ENCODE assay signal across 11 cellular contexts in genomic region chr13:108176685-108177274, GRCh38. TPM values are rescaled to one million over a fixed set of nuclear protein-coding genes. Genes with fewer than 3 reads are reported as not detected.
DNase-seq lines count a peak whose midpoint lies in the region; ATAC-seq and TF ChIP-seq lines count a peak whose summit lies in the region.
"Had no signal": no experiment of that assay in that cellular context is flagged by ENCODE, and none has a peak within 500 bp of the region (broad histone marks: within the 10 kb centered on the region; RNA-seq: fewer than 3 reads in every experiment).

No MANE protein-coding gene starts in this region.

- CTCF ChIA-PET in WTC11 (lab: Charles Lee): interaction anchor here (0.6 to 0.7 kb wide), 6 partner anchors 11 to 1990 kb away, joined by 3 to 7 read pairs (median 3); no protein-coding TSS in a partner anchor

- H3K4me3 Mint-ChIP-seq in WTC11 (no peak overlapping the region), nephron (no peak overlapping the region)

- H3K27ac Mint-ChIP-seq in WTC11: no peak overlapping the region
- H3K27ac Mint-ChIP-seq in nephron: no peak overlapping the region
- H3K27ac Mint-ChIP-seq: activated naive CD4-positive, alpha-beta T cell treated with anti-CD3 and anti-CD28 coated beads, Interleukin-2, amount 50 U/mL, for 72 hours had no signal

- H3K4me1 Mint-ChIP-seq in WTC11 (no peaks in the 10 kb centered on the region), nephron (no peaks in the 10 kb centered on the region)

- H3K9me3 Mint-ChIP-seq in WTC11: peaks cover 38% of the 10 kb centered on the region
- peaks cover 25% of the 10 kb centered on the region for H3K9me3 Mint-ChIP-seq in nephron

- POLR2A ChIA-PET in WTC11 (lab: Charles Lee): no interaction called here

- peak; percentile 58 for ATAC-seq in HG03139 (IDR thresholded peaks at IDR 0.05; ENCODE audit: unreplicated experiment)
- ATAC-seq in WTC11: no peak
- ATAC-seq in GM18873 (IDR thresholded peaks at IDR 0.05; ENCODE audit: low FRiP score, unreplicated experiment): no peak
- ATAC-seq in GM21737 (IDR thresholded peaks at IDR 0.05; ENCODE audit: unreplicated experiment): no peak
- ATAC-seq: activated naive CD4-positive, alpha-beta T cell treated with anti-CD3 and anti-CD28 coated beads, Interleukin-2, amount 50 U/mL, for 72 hours had no signal

- H3K4me3 ChIP-seq in choroid plexus epithelial cell (ENCODE audit: low read depth, low read length): no peak overlapping the region
- H3K4me3 ChIP-seq: BLaER1, thoracic aorta had no signal

- H3K36me3 Mint-ChIP-seq in WTC11 (peaks cover 7% of the 10 kb centered on the region; the same call in 1 of the 2 replicates), nephron (ENCODE audit: low read depth) (no peaks in the 10 kb centered on the region)

- DNase-seq in NCI-H1092 (lab: John Stamatoyannopoulos, UW) (peak; percentile 5), NCI-H1092 treated with DMSO at 0.1 percent for 48 hours (lab: John Stamatoyannopoulos, UW) (no peak), WTC11 (ENCODE audit: low spot score) (peak; percentile 74), choroid plexus epithelial cell (ENCODE audit: low read depth) (peak; percentile 67)

- no peaks in the 10 kb centered on the region for H3K27me3 Mint-ChIP-seq in WTC11 (ENCODE audit: low read depth)
- H3K27me3 Mint-ChIP-seq in nephron (ENCODE audit: low read depth): peaks cover 3% of the 10 kb centered on the region

- TF ChIP-seq CTCF in WTC11 (IDR thresholded peaks at IDR 0.05): peak; percentile 29
- TF ChIP-seq CTCF in choroid plexus epithelial cell (conservative IDR thresholded peaks at IDR 0.05; ENCODE audit: low read depth, low read length): peak; percentile 79
- TF ChIP-seq CTCF in nephron (IDR thresholded peaks at IDR 0.05; ENCODE audit: unreplicated experiment in 3 of 3): peak; percentile 24 to 47 (median 43)

TF ChIP-seq in WTC11, 78 proteins besides CTCF, POLR2A, EP300 and RAD21:
- TF ChIP-seq ARID4B (CRISPR knock-in tag; IDR thresholded peaks at IDR 0.05; ENCODE audit: borderline replicate concordance) (no peak), KAT7 (CRISPR knock-in tag; IDR thresholded peaks at IDR 0.05; ENCODE audit: borderline replicate concordance) (no peak), MXD4 (CRISPR knock-in tag; IDR thresholded peaks at IDR 0.05; ENCODE audit: borderline replicate concordance) (no peak), HMGA2 (CRISPR knock-in tag; IDR thresholded peaks at IDR 0.05) (no peak), ZNF423 (CRISPR knock-in tag; IDR thresholded peaks at IDR 0.05) (no peak), ZNF671 (CRISPR knock-in tag; IDR thresholded peaks at IDR 0.05) (no peak)

RNA-seq across cellular contexts. Expression of gene LIG4, which starts 38.6 kb away (rescaled TPM):
- total RNA-seq in WTC11 (2021): 5.7 to 6.0 TPM (median 5.9 TPM) in 3 replicates

RNA-seq across cellular contexts. Expression of gene ABHD13, which starts 41.4 kb away (rescaled TPM):
- 5.1 to 5.4 TPM (median 5.4 TPM) in 3 replicates for total RNA-seq in WTC11 (2021)

Comparison
In these comparisons a context has a peak if more than half of its experiments do, and no peak if none do; other contexts are left out.
1. CTCF ChIP-seq: peak in every context shown above with its lines; median percentile 79 in choroid plexus epithelial cell; 43 in nephron; 29 in WTC11.